In genomic region chr7:38889872-38890432, GRCh38 we compare ENCODE assay signal across 1 cellular context.
TF ChIP-seq lines count a peak whose summit lies in the region.

No MANE protein-coding gene starts in this region.

TF ChIP-seq in liver, 16 proteins besides CTCF, POLR2A, EP300 and RAD21 (continued from another document):
- TF ChIP-seq MAX (IDR thresholded peaks at IDR 0.05) (no peak), SP1 (IDR thresholded peaks at IDR 0.05) (no peak), ATF3 (IDR thresholded peaks at IDR 0.05) (no peak)
